Comparison of ENCODE assay signal across 20 cellular contexts in genomic region chr10:71052708-71053107, GRCh38.
DNase-seq lines count a peak whose midpoint lies in the region; ATAC-seq, FAIRE-seq and TF ChIP-seq lines count a peak whose summit lies in the region.
"Had no signal": no experiment of that assay in that cellular context is flagged by ENCODE, and none has a peak within 500 bp of the region (broad histone marks: within the 10 kb centered on the region; RNA-seq: fewer than 3 reads in every experiment).

No MANE protein-coding gene starts in this region.

- POLR2A ChIA-PET in K562 (lab: Yijun Ruan, JAX): interaction anchor here (0.8 kb wide), 1 partner anchor 12 kb away, joined by 3 read pairs; no protein-coding TSS in a partner anchor

- intact Hi-C loops in K562 (cut with micrococcal nuclease): no loop called here
- intact Hi-C loops in kidney (cut with DNase I): no loop called here

- TF ChIP-seq EP300 in K562 (IDR thresholded peaks at IDR 0.05; ENCODE audit: low read length): no peak

- H3K9ac ChIP-seq in K562 (ENCODE audit: insufficient read depth in 1 of 2, low read depth in 2 of 2, low read length in 2 of 2): peak overlapping the region in 1 of 2 experiments; percentile 19; a peak in 1 of 4 replicates
- no peak overlapping the region for H3K9ac ChIP-seq in kidney (ENCODE audit: low read length in 2 of 2)

- TF ChIP-seq POLR2A in K562 (conservative IDR thresholded peaks at IDR 0.05): no peak

- peak; percentile 20; the same call in 1 of the 3 replicates for ATAC-seq in K562
- ATAC-seq in stimulated activated naive B cell treated with anti-CD40 and anti-IgM and Interleukin-4, amounts not matched to agents 10 μg/mL and 1 μg/mL and 100 μg/mL, for 72 hours (replicated peaks): no peak
- ATAC-seq in GM21825 (IDR thresholded peaks at IDR 0.05; ENCODE audit: unreplicated experiment): no peak
- ATAC-seq: CD8-positive, alpha-beta T cell; GM12878 had no signal

- CTCF ChIA-PET in K562 (lab: Yijun Ruan, JAX; ENCODE audit: low intra/inter-chr PET ratio): no interaction called here

- DNase-seq in K562 (ENCODE audit: extremely low read depth in 1 of 4, low spot score in 3 of 4) (no peak), kidney (peak; percentile 28)
- DNase-seq in stimulated activated naive B cell treated with anti-CD40 and anti-IgM and Interleukin-4, amounts not matched to agents 10 μg/mL and 1 μg/mL and 100 μg/mL, for 72 hours: no peak
- no peak for DNase-seq in activated CD4-positive, CD25-positive, alpha-beta regulatory T cell (lab: John Stamatoyannopoulos, UW)
- DNase-seq: C1 segment of cervical spinal cord; Caco-2; CD4-positive, CD25-positive, alpha-beta regulatory T cell; CD8-positive, alpha-beta T cell; DMS 273 treated with DMSO at 0.1 percent for 48 hours; DMS79; EL; GDM1; GOT3; H7; HCEC 1CT had no signal

- WGBS in K562 (ENCODE audit: insufficient coverage, low coverage, missing lambda C conversion rate): 2% methylated on average over 4 of the region's 4 CpGs

- H4K20me1 ChIP-seq in K562 (replicated peaks; ENCODE audit: control insufficient read depth, insufficient read depth, low read length): no peaks in the 10 kb centered on the region; the same call in 1 of the 2 replicates

- BruUV-seq in K562 (replicated peaks; lab: Mats Ljungman, UMichigan): no TSS peak

- no peak for TF ChIP-seq RAD21 in K562 (CRISPR knock-in tag; conservative IDR thresholded peaks at IDR 0.05 in 1 of 2, IDR thresholded peaks at IDR 0.05 in 1 of 2)

- H3K36me3 ChIP-seq in K562 (ENCODE audit: control insufficient read depth, insufficient read depth, low read length) (no peaks in the 10 kb centered on the region), kidney (ENCODE audit: control insufficient read depth in 1 of 2, insufficient read depth in 2 of 2, low read length in 2 of 2) (no peaks in the 10 kb centered on the region)

- no peaks in the 10 kb centered on the region for H3K4me1 Mint-ChIP-seq in stimulated activated naive B cell treated with anti-CD40 and anti-IgM and Interleukin-4, amounts not matched to agents 10 μg/mL and 1 μg/mL and 100 μg/mL, for 72 hours
- H3K4me1 Mint-ChIP-seq: CD4-positive, CD25-positive, alpha-beta regulatory T cell had no signal

- no peak overlapping the region for H3K4me2 ChIP-seq in K562 (ENCODE audit: insufficient read depth, low read length)

- no peak overlapping the region for H3K4me3 Mint-ChIP-seq in stimulated activated naive B cell treated with anti-CD40 and anti-IgM and Interleukin-4, amounts not matched to agents 10 μg/mL and 1 μg/mL and 100 μg/mL, for 72 hours
- H3K4me3 Mint-ChIP-seq: CD4-positive, CD25-positive, alpha-beta regulatory T cell; CD8-positive, alpha-beta T cell had no signal

- no peak overlapping the region for H2AFZ ChIP-seq in K562 (ENCODE audit: low read depth, low read length)

- H3K9me1 ChIP-seq in K562 (ENCODE audit: control insufficient read depth, insufficient read depth, low read length): no peaks in the 10 kb centered on the region

- H3K9me3 Mint-ChIP-seq in stimulated activated naive B cell treated with anti-CD40 and anti-IgM and Interleukin-4, amounts not matched to agents 10 μg/mL and 1 μg/mL and 100 μg/mL, for 72 hours: peaks cover 0 to 4% of the 10 kb centered on the region in 2 donors
- H3K9me3 Mint-ChIP-seq: CD8-positive, alpha-beta T cell had no signal

- no peak for TF ChIP-seq CTCF in C4-2B (conservative IDR thresholded peaks at IDR 0.05)
- no peak for TF ChIP-seq CTCF in K562 (IDR thresholded peaks at IDR 0.05 in 2 of 3, conservative IDR thresholded peaks at IDR 0.05 in 1 of 3; ENCODE audit: insufficient read depth in 2 of 3, low read depth in 1 of 3, low read length in 3 of 3)
- no peak for TF ChIP-seq CTCF in kidney (IDR thresholded peaks at IDR 0.05; ENCODE audit: borderline replicate concordance, extremely low read depth, insufficient read depth)

- FAIRE-seq in K562 (lab: Jason Lieb, UNC) (no peak), kidney (lab: Jason Lieb, UNC) (no peak)
- FAIRE-seq: D721Med, GM12878, GM19239 had no signal

- peaks cover 20 to 59% of the 10 kb centered on the region in 2 experiments for H3K27me3 ChIP-seq in K562 (ENCODE audit: control insufficient read depth in 2 of 2, insufficient read depth in 2 of 2, low read length in 2 of 2)

- in situ Hi-C loops in K562 (cut with MboI): no loop called here

- H3K4me1 ChIP-seq in K562 (replicated peaks in 1 of 2; ENCODE audit: control insufficient read depth in 2 of 2, insufficient read depth in 2 of 2, low read length in 2 of 2) (no peaks in the 10 kb centered on the region; a peak in 1 of 5 replicates), kidney (ENCODE audit: control insufficient read depth in 1 of 2, insufficient read depth in 1 of 2, low read depth in 1 of 2, low read length in 2 of 2) (peaks cover 0 to 4% of the 10 kb centered on the region in 2 donors)
- H3K4me1 ChIP-seq: Caco-2 had no signal

- H3K27ac Mint-ChIP-seq in stimulated activated naive B cell treated with anti-CD40 and anti-IgM and Interleukin-4, amounts not matched to agents 10 μg/mL and 1 μg/mL and 100 μg/mL, for 72 hours: peak overlapping the region; percentile 39
- H3K27ac Mint-ChIP-seq: CD4-positive, CD25-positive, alpha-beta regulatory T cell; CD8-positive, alpha-beta T cell had no signal

- H3K79me2 ChIP-seq in K562 (ENCODE audit: control insufficient read depth, insufficient read depth, low read length): no peaks in the 10 kb centered on the region

- H3K27me3 Mint-ChIP-seq in stimulated activated naive B cell treated with anti-CD40 and anti-IgM and Interleukin-4, amounts not matched to agents 10 μg/mL and 1 μg/mL and 100 μg/mL, for 72 hours: peaks cover 9 to 24% of the 10 kb centered on the region in 2 donors
- H3K27me3 Mint-ChIP-seq: CD4-positive, CD25-positive, alpha-beta regulatory T cell had no signal

- no peaks in the 10 kb centered on the region for H3K36me3 Mint-ChIP-seq in stimulated activated naive B cell treated with anti-CD40 and anti-IgM and Interleukin-4, amounts not matched to agents 10 μg/mL and 1 μg/mL and 100 μg/mL, for 72 hours
- H3K36me3 Mint-ChIP-seq: CD4-positive, CD25-positive, alpha-beta regulatory T cell; CD8-positive, alpha-beta T cell had no signal

- H3K9me3 ChIP-seq in K562 (replicated peaks; ENCODE audit: control insufficient read depth, insufficient read depth, low read depth, low read length) (no peaks in the 10 kb centered on the region), kidney (ENCODE audit: control insufficient read depth in 1 of 2, low read length in 2 of 2) (no peaks in the 10 kb centered on the region)
- H3K9me3 ChIP-seq: Caco-2 had no signal

- peak overlapping the region; percentile 2; the same call in 1 of the 2 replicates for H3K27ac ChIP-seq in C4-2B
- H3K27ac ChIP-seq in K562 (ENCODE audit: extremely low read depth, low read depth, low read length): no peak overlapping the region
- no peak overlapping the region for H3K27ac ChIP-seq in kidney (ENCODE audit: low read depth in 2 of 2, low read length in 2 of 2)

- H3K4me3 ChIP-seq in K562 (no peak overlapping the region), kidney (ENCODE audit: low read length in 2 of 2) (no peak overlapping the region)
- H3K4me3 ChIP-seq: GM12878 had no signal

TF ChIP-seq in K562, 482 proteins besides CTCF, POLR2A, EP300 and RAD21:
- TF ChIP-seq ZNF282 (CRISPR knock-in tag; IDR thresholded peaks at IDR 0.05) (no peak), ZC3H4 (CRISPR knock-in tag; IDR thresholded peaks at IDR 0.05; ENCODE audit: borderline replicate concordance) (no peak), RBM25 (IDR thresholded peaks at IDR 0.05; ENCODE audit: low read depth, low read length, severe bottlenecking) (peak; percentile 84), MTF1 (CRISPR knock-in tag; IDR thresholded peaks at IDR 0.05; ENCODE audit: borderline replicate concordance) (no peak)
